10 cellular contexts compared by ENCODE assay signal in genomic region chr16:24800586-24800985, GRCh38. TPM values are rescaled to one million over a fixed set of nuclear protein-coding genes. Genes with fewer than 3 reads are reported as not detected.
DNase-seq lines count a peak whose midpoint lies in the region; ATAC-seq and TF ChIP-seq lines count a peak whose summit lies in the region.
"Had no signal": no experiment of that assay in that cellular context is flagged by ENCODE, and none has a peak within 500 bp of the region (broad histone marks: within the 10 kb centered on the region; RNA-seq: fewer than 3 reads in every experiment).

No MANE protein-coding gene starts in this region.

- no peak overlapping the region for H3K27ac ChIP-seq in mammary epithelial cell (ENCODE audit: insufficient read depth, low read depth, low read length)
- no peak overlapping the region for H3K27ac ChIP-seq in left lung

- CTCF ChIA-PET in mammary epithelial cell (lab: Charles Lee; ENCODE audit: low non-redundant PET), result interaction anchor here (0.5 to 0.7 kb wide), 6 partner anchors 12 to 262 kb away, joined by 3 to 6 read pairs (median 4); no protein-coding TSS in a partner anchor

- intact Hi-C loops in mammary epithelial cell (cut with micrococcal nuclease), result loop anchor here (1.0 to 5.0 kb wide), 4 partner anchors 100 to 283 kb away; no protein-coding TSS in a partner anchor
- intact Hi-C loops in left lung (cut with DNase I), result loop anchor here in 1 of 2 donors (10.0 kb wide), 1 partner anchor 236 kb away; no protein-coding TSS in a partner anchor

- in situ Hi-C loops in mammary epithelial cell (cut with MboI; ENCODE audit: low sequenced_read_pairs in 2 of 2), result loop anchor here in 1 of 2 donors (10.0 kb wide), 1 partner anchor 236 kb away; no protein-coding TSS in a partner anchor

- H3K27me3 ChIP-seq in Loucy (ENCODE audit: insufficient read depth, low read length, poor library complexity, severe bottlenecking) (no peaks in the 10 kb centered on the region), mammary epithelial cell (ENCODE audit: insufficient read depth, low read length) (no peaks in the 10 kb centered on the region), left lung (no peaks in the 10 kb centered on the region)

- H3K9ac ChIP-seq in Loucy (ENCODE audit: low read depth, low read length, poor library complexity, severe bottlenecking), result no peak overlapping the region
- H3K9ac ChIP-seq in mammary epithelial cell (ENCODE audit: insufficient read depth, low read length), result no peak overlapping the region

- H3K4me3 ChIP-seq in Loucy (ENCODE audit: low read length, poor library complexity, severe bottlenecking), result no peak overlapping the region
- no peak overlapping the region for H3K4me3 ChIP-seq in mammary epithelial cell (replicated peaks in 1 of 3; ENCODE audit: insufficient read depth in 1 of 3, low read depth in 2 of 3, low read length in 3 of 3)
- H3K4me3 ChIP-seq in left lung, result no peak overlapping the region

- H3K4me1 ChIP-seq in Loucy (ENCODE audit: insufficient read depth, low read length, poor library complexity, severe bottlenecking), result no peaks in the 10 kb centered on the region
- H3K4me1 ChIP-seq in mammary epithelial cell (ENCODE audit: insufficient read depth, low read length), result peaks cover 12% of the 10 kb centered on the region
- no peaks in the 10 kb centered on the region for H3K4me1 ChIP-seq in left lung

- 21% methylated on average over 4 of the region's 4 CpGs for WGBS in mammary epithelial cell (ENCODE audit: low coverage, missing lambda C conversion rate)

- no peak overlapping the region for H3K4me2 ChIP-seq in Loucy (ENCODE audit: low read depth, low read length, poor library complexity, severe bottlenecking)
- H3K4me2 ChIP-seq in mammary epithelial cell (ENCODE audit: insufficient read depth, low read depth, low read length), result peak overlapping the region; percentile 43

- H3K79me2 ChIP-seq in Loucy (ENCODE audit: insufficient read depth, low read length), result no peaks in the 10 kb centered on the region
- no peaks in the 10 kb centered on the region for H3K79me2 ChIP-seq in mammary epithelial cell (ENCODE audit: insufficient read depth, low read length)

- peak; percentile 29 for ATAC-seq in left lung
- no peak for ATAC-seq in GM21526 (IDR thresholded peaks at IDR 0.05; ENCODE audit: low FRiP score, unreplicated experiment)
- ATAC-seq: activated CD8-positive, alpha-beta memory T cell treated with anti-CD3 and anti-CD28 coated beads, Interleukin-2, amount 10 ng/mL, durations not matched to agents 7 days and 5 days had no signal

- H3K9me3 ChIP-seq in Loucy (ENCODE audit: insufficient read depth, low read depth, low read length) (no peaks in the 10 kb centered on the region), mammary epithelial cell (replicated peaks; ENCODE audit: insufficient read depth, low read length) (no peaks in the 10 kb centered on the region), left lung (no peaks in the 10 kb centered on the region)

- H3K9me2 ChIP-seq in Loucy (replicated peaks; ENCODE audit: low read depth, low read length), result no peaks in the 10 kb centered on the region

- H3F3A ChIP-seq in Loucy (ENCODE audit: low read depth), result no peaks in the 10 kb centered on the region

- H4K20me1 ChIP-seq in Loucy (ENCODE audit: insufficient read depth, low read length, poor library complexity, severe bottlenecking) (no peaks in the 10 kb centered on the region), mammary epithelial cell (ENCODE audit: insufficient read depth, low read length) (no peaks in the 10 kb centered on the region)

- BruUV-seq in mammary epithelial cell (replicated peaks; lab: Mats Ljungman, UMichigan), result no TSS peak

- TF ChIP-seq CTCF in Loucy (conservative IDR thresholded peaks at IDR 0.05; ENCODE audit: low read length) (peak; percentile 16; the same call in 1 of the 2 replicates), mammary epithelial cell (conservative IDR thresholded peaks at IDR 0.05 in 1 of 2, IDR thresholded peaks at IDR 0.05 in 1 of 2; ENCODE audit: extremely low read depth in 1 of 2, insufficient read depth in 1 of 2, low read depth in 1 of 2, low read length in 2 of 2) (peak; percentile 38 to 62), left lung (IDR thresholded peaks at IDR 0.05) (no peak)

- DNase-seq in ELF-1 (ENCODE audit: low read depth, low spot score) (peak; percentile 40), mammary epithelial cell (peak; percentile 79), left lung (no peak), DMS153 treated with DMSO at 0.1 percent for 48 hours (lab: John Stamatoyannopoulos, UW; ENCODE audit: unreplicated experiment) (no peak), D341Med (ENCODE audit: low spot score) (no peak)
- no peak for DNase-seq in stimulated activated CD4-positive, alpha-beta T cell treated with anti-CD3 and anti-CD28 coated beads, Interleukin-15, amount 100 ng/mL, for 24 hours
- DNase-seq: activated CD8-positive, alpha-beta memory T cell treated with anti-CD3 and anti-CD28 coated beads, Interleukin-2, amount 10 ng/mL, durations not matched to agents 7 days and 5 days; stimulated activated CD8-positive, alpha-beta memory T cell treated with anti-CD3 and anti-CD28 coated beads, Interleukin-4, amount 100 ng/mL, for 48 hours had no signal

- H2AFZ ChIP-seq in Loucy (ENCODE audit: low read length), result no peak overlapping the region
- H2AFZ ChIP-seq in mammary epithelial cell (ENCODE audit: low read depth, low read length), result no peak overlapping the region

- dilution Hi-C loops in mammary epithelial cell (cut with HindIII; ENCODE audit: low sequenced_read_pairs), result loop anchor here (5.0 kb wide), 1 partner anchor 258 kb away; no protein-coding TSS in a partner anchor

- peaks cover 97% of the 10 kb centered on the region for H3K36me3 ChIP-seq in Loucy (ENCODE audit: insufficient read depth, low read length)
- peaks cover 40% of the 10 kb centered on the region for H3K36me3 ChIP-seq in mammary epithelial cell (ENCODE audit: insufficient read depth, low read length)
- peaks cover 0 to 99% of the 10 kb centered on the region in 2 donors for H3K36me3 ChIP-seq in left lung

RNA-seq across cellular contexts. Expression of gene SLC5A11, which starts 45.2 kb away (rescaled TPM):
- not detected for total RNA-seq in mammary epithelial cell
- 0.01 TPM for polyA plus RNA-seq in mammary epithelial cell
- polyA minus RNA-seq in mammary epithelial cell, result not detected
- under 1 TPM in 1 of 2 donors, not detected in 1; 0.10 TPM for total RNA-seq in left lung
- total RNA-seq: activated CD8-positive, alpha-beta memory T cell treated with anti-CD3 and anti-CD28 coated beads, Interleukin-2, amount 10 ng/mL, durations not matched to agents 7 days and 5 days had no signal

Comparison
In these comparisons a context has a peak if more than half of its experiments do, and no peak if none do; other contexts are left out.
1. DNase-seq: peak in ELF-1 (single experiment) and mammary epithelial cell (single experiment); none in left lung (0 of 2), DMS153 treated with DMSO at 0.1 percent for 48 hours (single experiment), stimulated activated CD4-positive, alpha-beta T cell treated with anti-CD3 and anti-CD28 coated beads, Interleukin-15, amount 100 ng/mL, for 24 hours (single experiment) and D341Med (single experiment).
2. CTCF ChIP-seq: peak in Loucy (single experiment) and mammary epithelial cell (2 of 2); none in left lung (0 of 2).